ENCODE assay signal across 1 cellular context in the genomic region with DNA sequence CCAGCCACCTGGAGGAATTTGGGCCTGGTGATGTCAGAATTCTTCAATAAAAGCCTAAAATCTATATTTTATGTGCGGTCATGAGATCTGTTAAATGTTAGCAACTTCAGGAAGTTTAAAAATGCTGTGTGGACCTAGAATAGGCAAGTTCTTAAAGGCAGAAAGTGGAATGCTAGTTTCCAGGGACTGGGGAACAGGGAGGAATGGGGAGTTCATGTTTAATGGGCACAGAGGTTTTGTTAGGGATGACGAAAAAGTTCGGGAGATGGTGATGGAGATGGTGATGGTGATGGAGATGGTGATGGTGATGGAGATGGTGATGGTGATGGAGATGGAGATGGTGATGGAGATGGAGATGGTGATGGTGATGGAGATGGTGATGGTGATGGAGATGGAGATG.
A peak's percentile ranks its signal among the peaks of the same experiment; 100 is the strongest.
TF ChIP-seq lines count a peak whose summit lies in the region.

No MANE protein-coding gene starts in this region.

TF ChIP-seq in K562, 482 proteins besides CTCF, POLR2A, EP300 and RAD21:
- TF ChIP-seq, protein P1, sequence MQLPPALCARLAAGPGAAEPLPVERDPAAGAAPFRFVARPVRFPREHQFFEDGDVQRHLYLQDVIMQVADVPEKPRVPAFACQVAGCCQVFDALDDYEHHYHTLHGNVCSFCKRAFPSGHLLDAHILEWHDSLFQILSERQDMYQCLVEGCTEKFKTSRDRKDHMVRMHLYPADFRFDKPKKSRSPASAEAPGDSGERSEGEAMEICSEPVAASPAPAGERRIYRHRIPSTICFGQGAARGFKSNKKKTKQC (CRISPR knock-in tag; IDR thresholded peaks at IDR 0.05): no peak
- no peak for TF ChIP-seq TFAP4 (CRISPR knock-in tag; IDR thresholded peaks at IDR 0.05; ENCODE audit: borderline replicate concordance)
- TF ChIP-seq POLR2B (IDR thresholded peaks at IDR 0.05; ENCODE audit: low read depth, partially characterized antibody): peak; percentile 38
- peak; percentile 36 for TF ChIP-seq SUPT5H (IDR thresholded peaks at IDR 0.05)
- TF ChIP-seq CHD4 (IDR thresholded peaks at IDR 0.05; ENCODE audit: insufficient read depth, insufficient replicate concordance, low read depth, low read length, poor library complexity, severe bottlenecking): no peak
- TF ChIP-seq GATA2 (CRISPR knock-in tag; IDR thresholded peaks at IDR 0.05): 0 out of 2 replicates have a peak, but pooled peaks have one; percentile 13
- TF ChIP-seq MEIS2 (IDR thresholded peaks at IDR 0.05; ENCODE audit: partially characterized antibody): no peak
- peak in 1 of 2 experiments; percentile 51; a peak in 3 of 4 replicates for TF ChIP-seq KDM1A (IDR thresholded peaks at IDR 0.05)
- TF ChIP-seq EZH2 (IDR thresholded peaks at IDR 0.05; ENCODE audit: borderline replicate concordance, low read depth, low read length): no peak
